In the genomic region with DNA sequence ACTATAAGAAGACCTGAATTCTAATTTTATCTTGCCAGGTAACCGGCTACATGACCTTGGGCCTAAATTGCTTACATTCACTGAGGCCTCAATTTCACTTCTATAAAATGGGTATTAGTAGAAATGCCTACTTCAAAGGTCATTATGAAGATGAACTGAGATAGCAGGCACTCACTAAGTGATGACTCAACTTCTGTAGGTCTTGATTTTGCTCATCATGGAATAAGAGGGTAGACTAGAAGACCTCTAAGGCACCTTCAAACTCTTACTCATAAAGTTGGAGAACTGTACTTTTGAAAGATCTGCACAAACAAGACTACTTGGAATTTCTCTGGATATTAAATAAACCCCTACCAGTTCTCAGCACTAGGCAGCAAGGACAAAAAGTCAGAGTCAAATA, we compare ENCODE assay signal across 24 cellular contexts.
"Had no signal": no experiment of that assay in that cellular context is flagged by ENCODE, and none has a peak within 500 bp of the region (broad histone marks: within the 10 kb centered on the region; RNA-seq: fewer than 3 reads in every experiment).

No MANE protein-coding gene starts in this region.

- ATAC-seq: activated CD8-positive, alpha-beta memory T cell treated with anti-CD3 and anti-CD28 coated beads, Interleukin-2, amount 10 ng/mL, durations not matched to agents 7 days and 5 days; foreskin keratinocyte; heart left ventricle; left colon; right cardiac atrium had no signal

- DNase-seq: activated CD4-positive, alpha-beta memory T cell treated with anti-CD3 and anti-CD28 coated beads, Interleukin-2, amount 10 ng/mL, durations not matched to agents 7 days and 5 days; activated CD4-positive, alpha-beta T cell treated with anti-CD3 and anti-CD28 coated beads, Interleukin-2, amount 10 ng/mL, durations not matched to agents 24 days and 14 days; activated CD4-positive, CD25-positive, alpha-beta regulatory T cell; activated CD8-positive, alpha-beta memory T cell treated with anti-CD3 and anti-CD28 coated beads, Interleukin-2, amount 10 ng/mL, durations not matched to agents 7 days and 5 days; activated effector memory CD4-positive, alpha-beta T cell treated with anti-CD3 and anti-CD28 coated beads, Interleukin-2, amount 50 U/mL, for 16 hours; activated naive CD4-positive, alpha-beta T cell treated with anti-CD3 and anti-CD28 coated beads, Interleukin-2, amount 10 ng/mL, durations not matched to agents 7 days and 5 days; anterior cingulate cortex; effector CD4-positive, alpha-beta T cell; foreskin keratinocyte; heart left ventricle; hypothalamus; immature natural killer cell; kidney; left colon; mammary epithelial cell; posterior cingulate gyrus; right cardiac atrium; stimulated activated CD4-positive, alpha-beta T cell treated with anti-CD3 and anti-CD28 coated beads, Interleukin-15, amount 100 ng/mL, for 24 hours; substantia nigra had no signal

- H3K9me3 Mint-ChIP-seq: activated CD4-positive, alpha-beta memory T cell treated with anti-CD3 and anti-CD28 coated beads, Interleukin-2, amount 10 ng/mL, durations not matched to agents 7 days and 5 days; activated CD4-positive, alpha-beta T cell treated with anti-CD3 and anti-CD28 coated beads, Interleukin-2, amount 10 ng/mL, durations not matched to agents 24 days and 14 days; activated naive CD4-positive, alpha-beta T cell treated with anti-CD3 and anti-CD28 coated beads, Interleukin-2, amount 10 ng/mL, durations not matched to agents 7 days and 5 days; central memory CD8-positive, alpha-beta T cell; dendritic cell treated with granulocyte-macrophage colony-stimulating factor and Interleukin-4, amounts not matched to agents 40 ng/mL and 50 ng/mL, for 4 days; immature natural killer cell; nephron; stimulated activated naive CD8-positive, alpha-beta T cell treated with anti-CD3 and anti-CD28 coated beads, Interleukin-15, Interleukin-2, amounts not matched to agents 100 ng/mL and 50 ng/mL, for 24 hours; type B pancreatic cell had no signal

- H3K27ac Mint-ChIP-seq: activated CD4-positive, alpha-beta memory T cell treated with anti-CD3 and anti-CD28 coated beads, Interleukin-2, amount 10 ng/mL, durations not matched to agents 7 days and 5 days; activated CD4-positive, alpha-beta T cell treated with anti-CD3 and anti-CD28 coated beads, Interleukin-2, amount 10 ng/mL, durations not matched to agents 24 days and 14 days; activated CD8-positive, alpha-beta memory T cell treated with anti-CD3 and anti-CD28 coated beads, Interleukin-2, amount 10 ng/mL, durations not matched to agents 7 days and 5 days; activated naive CD4-positive, alpha-beta T cell treated with anti-CD3 and anti-CD28 coated beads, Interleukin-2, amount 10 ng/mL, durations not matched to agents 7 days and 5 days; dendritic cell treated with granulocyte-macrophage colony-stimulating factor and Interleukin-4, amounts not matched to agents 40 ng/mL and 50 ng/mL, for 4 days; immature natural killer cell; nephron; stimulated activated naive CD8-positive, alpha-beta T cell treated with anti-CD3 and anti-CD28 coated beads, Interleukin-15, Interleukin-2, amounts not matched to agents 100 ng/mL and 50 ng/mL, for 24 hours; type B pancreatic cell had no signal

- H3K4me1 Mint-ChIP-seq: activated CD4-positive, alpha-beta memory T cell treated with anti-CD3 and anti-CD28 coated beads, Interleukin-2, amount 10 ng/mL, durations not matched to agents 7 days and 5 days; activated CD4-positive, alpha-beta T cell treated with anti-CD3 and anti-CD28 coated beads, Interleukin-2, amount 10 ng/mL, durations not matched to agents 24 days and 14 days; activated CD8-positive, alpha-beta memory T cell treated with anti-CD3 and anti-CD28 coated beads, Interleukin-2, amount 10 ng/mL, durations not matched to agents 7 days and 5 days; activated naive CD4-positive, alpha-beta T cell treated with anti-CD3 and anti-CD28 coated beads, Interleukin-2, amount 10 ng/mL, durations not matched to agents 7 days and 5 days; central memory CD8-positive, alpha-beta T cell; immature natural killer cell had no signal

- H3K4me3 Mint-ChIP-seq: activated CD4-positive, alpha-beta memory T cell treated with anti-CD3 and anti-CD28 coated beads, Interleukin-2, amount 10 ng/mL, durations not matched to agents 7 days and 5 days; activated CD4-positive, alpha-beta T cell treated with anti-CD3 and anti-CD28 coated beads, Interleukin-2, amount 10 ng/mL, durations not matched to agents 24 days and 14 days; activated CD8-positive, alpha-beta memory T cell treated with anti-CD3 and anti-CD28 coated beads, Interleukin-2, amount 10 ng/mL, durations not matched to agents 7 days and 5 days; activated naive CD4-positive, alpha-beta T cell treated with anti-CD3 and anti-CD28 coated beads, Interleukin-2, amount 10 ng/mL, durations not matched to agents 7 days and 5 days; central memory CD8-positive, alpha-beta T cell; dendritic cell treated with granulocyte-macrophage colony-stimulating factor and Interleukin-4, amounts not matched to agents 40 ng/mL and 50 ng/mL, for 4 days; immature natural killer cell; nephron; stimulated activated naive CD8-positive, alpha-beta T cell treated with anti-CD3 and anti-CD28 coated beads, Interleukin-15, Interleukin-2, amounts not matched to agents 100 ng/mL and 50 ng/mL, for 24 hours; type B pancreatic cell had no signal

- H3K36me3 Mint-ChIP-seq: activated CD8-positive, alpha-beta memory T cell treated with anti-CD3 and anti-CD28 coated beads, Interleukin-2, amount 10 ng/mL, durations not matched to agents 7 days and 5 days; activated naive CD4-positive, alpha-beta T cell treated with anti-CD3 and anti-CD28 coated beads, Interleukin-2, amount 10 ng/mL, durations not matched to agents 7 days and 5 days; immature natural killer cell; type B pancreatic cell had no signal
